ENCODE assay signal across 25 cellular contexts in the genomic region with DNA sequence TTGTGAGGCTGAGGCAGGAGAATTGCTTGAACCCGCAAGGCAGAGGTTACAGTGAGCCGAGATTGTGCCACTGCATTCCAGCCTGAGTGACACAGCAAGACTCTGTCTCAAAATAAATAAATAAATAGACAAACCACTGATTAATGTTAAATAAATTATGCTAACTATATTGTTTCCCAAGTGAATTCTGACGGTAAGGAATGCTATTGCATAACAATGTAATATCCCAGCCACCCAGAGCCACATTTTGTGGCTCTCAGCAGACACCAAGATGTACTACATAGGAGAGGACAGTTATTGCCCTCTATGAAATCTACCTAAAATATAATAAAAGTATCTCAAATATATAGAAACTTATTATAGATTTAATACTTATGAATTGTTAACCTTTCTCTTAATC.
"Had no signal": no experiment of that assay in that cellular context is flagged by ENCODE, and none has a peak within 500 bp of the region (broad histone marks: within the 10 kb centered on the region; RNA-seq: fewer than 3 reads in every experiment).

No MANE protein-coding gene starts in this region.

- H2AFZ ChIP-seq: parathyroid adenoma had no signal

- ATAC-seq: heart left ventricle; naive thymus-derived CD8-positive, alpha-beta T cell; psoas muscle; stimulated activated naive B cell treated with anti-CD40 and anti-IgM and Interleukin-4, amounts not matched to agents 10 μg/mL and 1 μg/mL and 100 μg/mL, for 72 hours had no signal

- H3K4me1 ChIP-seq: heart left ventricle, parathyroid adenoma, psoas muscle, right atrium auricular region, stomach, thyroid gland, upper lobe of left lung, vagina had no signal

- H3K27me3 ChIP-seq: heart left ventricle, right atrium auricular region, stomach, thyroid gland, upper lobe of left lung, vagina had no signal

- H3K9me3 ChIP-seq: heart left ventricle, psoas muscle, right atrium auricular region, stomach, thyroid gland, upper lobe of left lung, vagina had no signal

- H3K4me3 ChIP-seq: heart left ventricle, psoas muscle, right atrium auricular region, stomach, thyroid gland, upper lobe of left lung, vagina had no signal

- H3K27ac ChIP-seq: heart left ventricle, parathyroid adenoma, psoas muscle, right atrium auricular region, stomach, thyroid gland, upper lobe of left lung, vagina, VCaP had no signal

- H3K79me2 ChIP-seq: parathyroid adenoma had no signal

- DNase-seq: activated CD4-positive, alpha-beta T cell treated with anti-CD3 and anti-CD28 coated beads for 4 hours; activated CD4-positive, alpha-beta T cell treated with anti-CD3 and anti-CD28 coated beads, Interleukin-2, amount 50 U/mL, for 48 hours; activated CD8-positive, alpha-beta memory T cell treated with anti-CD3 and anti-CD28 coated beads for 24 hours; activated effector memory CD4-positive, alpha-beta T cell treated with anti-CD3 and anti-CD28 coated beads, Interleukin-2, amount 50 U/mL, for 16 hours; activated naive CD4-positive, alpha-beta T cell treated with anti-CD3 and anti-CD28 coated beads for 36 hours; activated naive CD8-positive, alpha-beta T cell treated with anti-CD3 and anti-CD28 coated beads for 36 hours; amniotic stem cell; dermis blood vessel endothelial cell; effector memory CD4-positive, alpha-beta T cell; heart left ventricle; midbrain; naive thymus-derived CD8-positive, alpha-beta T cell; occipital lobe; psoas muscle; stimulated activated CD4-positive, alpha-beta T cell treated with anti-CD3 and anti-CD28 coated beads, Interleukin-15, amount 100 ng/mL, for 24 hours; stimulated activated CD4-positive, alpha-beta T cell treated with anti-CD3 and anti-CD28 coated beads, Interleukin-2, amount 100 ng/mL, for 24 hours; stimulated activated naive B cell treated with anti-CD40 and anti-IgM and Interleukin-4, amounts not matched to agents 10 μg/mL and 1 μg/mL and 100 μg/mL, for 72 hours; stomach; T-helper 9 cell; thyroid gland; upper lobe of left lung had no signal

- H3K9ac ChIP-seq: parathyroid adenoma had no signal
